In genomic region chr11:6203327-6203726, GRCh38 we compare ENCODE assay signal across 13 cellular contexts. TPM values are rescaled to one million over a fixed set of nuclear protein-coding genes. Genes with fewer than 3 reads are reported as not detected.
DNase-seq lines count a peak whose midpoint lies in the region; ATAC-seq and TF ChIP-seq lines count a peak whose summit lies in the region.
"Had no signal": no experiment of that assay in that cellular context is flagged by ENCODE, and none has a peak within 500 bp of the region (broad histone marks: within the 10 kb centered on the region; RNA-seq: fewer than 3 reads in every experiment).

No MANE protein-coding gene starts in this region.

- H3K4me1 ChIP-seq in spleen: peaks cover 0 to 60% (median 4%) of the 10 kb centered on the region in 6 donors
- H3K4me1 ChIP-seq: thyroid gland had no signal

- H3K4me3 ChIP-seq in spleen: no peak overlapping the region
- H3K4me3 ChIP-seq in foreskin fibroblast (ENCODE audit: low read depth in 1 of 2, low read length in 2 of 2): no peak overlapping the region
- H3K4me3 ChIP-seq: thyroid gland had no signal

- TF ChIP-seq POLR2A in spleen (IDR thresholded peaks at IDR 0.05): no peak

- peaks cover 35% of the 10 kb centered on the region for H3K4me1 Mint-ChIP-seq in activated CD8-positive, alpha-beta memory T cell treated with anti-CD3 and anti-CD28 coated beads, Interleukin-2, amount 10 ng/mL, durations not matched to agents 7 days and 5 days

- no peak overlapping the region for H3K4me3 Mint-ChIP-seq in activated CD8-positive, alpha-beta memory T cell treated with anti-CD3 and anti-CD28 coated beads, Interleukin-2, amount 10 ng/mL, durations not matched to agents 7 days and 5 days
- H3K4me3 Mint-ChIP-seq: naive B cell had no signal

- H3K9me3 ChIP-seq in spleen: no peaks in the 10 kb centered on the region
- H3K9me3 ChIP-seq: thyroid gland had no signal

- WGBS in spleen, 5 donors: 23 to 36% (median 28%) methylated on average over 3 of the region's 3 CpGs

- H3K36me3 Mint-ChIP-seq in activated CD8-positive, alpha-beta memory T cell treated with anti-CD3 and anti-CD28 coated beads, Interleukin-2, amount 10 ng/mL, durations not matched to agents 7 days and 5 days: peaks cover 19% of the 10 kb centered on the region

- intact Hi-C loops in spleen (cut with DNase I; ENCODE audit: low total_unique reads): no loop called here

- TF ChIP-seq CTCF in spleen (IDR thresholded peaks at IDR 0.05 in 8 of 11, conservative IDR thresholded peaks at IDR 0.05 in 3 of 11): no peak
- no peak for TF ChIP-seq CTCF in RWPE1 (conservative IDR thresholded peaks at IDR 0.05; ENCODE audit: low read depth)
- no peak for TF ChIP-seq CTCF in foreskin fibroblast (IDR thresholded peaks at IDR 0.05; ENCODE audit: low read depth, low read length)

- CTCF ChIA-PET in activated CD8-positive, alpha-beta memory T cell treated with anti-CD3 and anti-CD28 coated beads, Interleukin-2, amount 10 ng/mL, durations not matched to agents 7 days and 5 days (lab: Charles Lee): no interaction called here
- CTCF ChIA-PET in RWPE1 (lab: Yijun Ruan, JAX): interaction anchor here (0.6 kb wide), 1 partner anchor 73 kb away, joined by 3 read pairs; no protein-coding TSS in a partner anchor

- H3K36me3 ChIP-seq in spleen: peaks cover 0 to 37% (median 18%) of the 10 kb centered on the region in 6 donors

- peak; percentile 56 for ATAC-seq in activated CD8-positive, alpha-beta memory T cell treated with anti-CD3 and anti-CD28 coated beads, Interleukin-2, amount 10 ng/mL, durations not matched to agents 7 days and 5 days
- ATAC-seq in GM21717 (IDR thresholded peaks at IDR 0.05; ENCODE audit: unreplicated experiment) (peak; percentile 86), HG03460 (IDR thresholded peaks at IDR 0.05; ENCODE audit: unreplicated experiment) (peak; percentile 82)

- POLR2A ChIA-PET in RWPE1 (lab: Yijun Ruan, JAX; ENCODE audit: low non-redundant PET): no interaction called here

- DNase-seq in activated CD8-positive, alpha-beta memory T cell treated with anti-CD3 and anti-CD28 coated beads, Interleukin-2, amount 10 ng/mL, durations not matched to agents 7 days and 5 days: no peak
- no peak for DNase-seq in activated CD8-positive, alpha-beta memory T cell treated with anti-CD3 and anti-CD28 coated beads, Interleukin-2, amount 50 U/mL, for 48 hours
- DNase-seq in spleen (no peak), RWPE1 (ENCODE audit: low spot score) (no peak), foreskin fibroblast (no peak), NCI-H1092 (lab: John Stamatoyannopoulos, UW) (no peak)
- DNase-seq: hippocampal formation, naive B cell, NCI-H345, thyroid gland had no signal

- no peaks in the 10 kb centered on the region for H3K27me3 ChIP-seq in spleen (replicated peaks in 1 of 7)
- H3K27me3 ChIP-seq: thyroid gland had no signal

- no peaks in the 10 kb centered on the region for H3K9me3 Mint-ChIP-seq in activated CD8-positive, alpha-beta memory T cell treated with anti-CD3 and anti-CD28 coated beads, Interleukin-2, amount 10 ng/mL, durations not matched to agents 7 days and 5 days (ENCODE audit: low read depth)
- H3K9me3 Mint-ChIP-seq: naive B cell had no signal

- peaks cover 2% of the 10 kb centered on the region for H3K27me3 Mint-ChIP-seq in activated CD8-positive, alpha-beta memory T cell treated with anti-CD3 and anti-CD28 coated beads, Interleukin-2, amount 10 ng/mL, durations not matched to agents 7 days and 5 days
- H3K27me3 Mint-ChIP-seq: naive B cell had no signal

- peak overlapping the region in 5 of 8 donors; percentile 75 to 94 (median 89) for H3K27ac ChIP-seq in spleen
- no peak overlapping the region for H3K27ac ChIP-seq in RWPE1
- H3K27ac ChIP-seq: thyroid gland had no signal

- no peak overlapping the region for H3K27ac Mint-ChIP-seq in activated CD8-positive, alpha-beta memory T cell treated with anti-CD3 and anti-CD28 coated beads, Interleukin-2, amount 10 ng/mL, durations not matched to agents 7 days and 5 days

RNA-seq across cellular contexts. Expression of gene C11orf42, which starts 2.0 kb away (rescaled TPM):
- not detected for total RNA-seq in activated CD8-positive, alpha-beta memory T cell treated with anti-CD3 and anti-CD28 coated beads, Interleukin-2, amount 10 ng/mL, durations not matched to agents 7 days and 5 days
- not detected for total RNA-seq in spleen
- polyA plus RNA-seq in spleen: not detected
- total RNA-seq: dermis microvascular lymphatic vessel endothelial cell, thyroid gland had no signal

RNA-seq across cellular contexts. Expression of gene OR52W1, which starts 4.3 kb away (rescaled TPM):
- not detected for total RNA-seq in activated CD8-positive, alpha-beta memory T cell treated with anti-CD3 and anti-CD28 coated beads, Interleukin-2, amount 10 ng/mL, durations not matched to agents 7 days and 5 days
- total RNA-seq in spleen: not detected
- not detected for polyA plus RNA-seq in spleen
- total RNA-seq: dermis microvascular lymphatic vessel endothelial cell, thyroid gland had no signal

RNA-seq across cellular contexts. Expression of gene FHIP1B, which starts 31.1 kb away (rescaled TPM):
- 10 to 100 TPM; 17.3 to 19.9 TPM for total RNA-seq in activated CD8-positive, alpha-beta memory T cell treated with anti-CD3 and anti-CD28 coated beads, Interleukin-2, amount 10 ng/mL, durations not matched to agents 7 days and 5 days
- 10 to 100 TPM; 36.3 to 77.6 (median 41.1) TPM for total RNA-seq in spleen
- polyA plus RNA-seq in spleen: 10 to 100 TPM; 14.9 to 41.6 (median 39.1) TPM

RNA-seq across cellular contexts. Expression of gene OR52B2, which starts 33.2 kb away (rescaled TPM):
- not detected for total RNA-seq in activated CD8-positive, alpha-beta memory T cell treated with anti-CD3 and anti-CD28 coated beads, Interleukin-2, amount 10 ng/mL, durations not matched to agents 7 days and 5 days
- total RNA-seq in spleen: 1 to 10 TPM in 1 of 7 donors, not detected in 6; 1.2 TPM
- polyA plus RNA-seq in spleen: not detected
- total RNA-seq: dermis microvascular lymphatic vessel endothelial cell had no signal

RNA-seq across cellular contexts. Expression of gene CNGA4, which starts 35.6 kb away (rescaled TPM):
- total RNA-seq in activated CD8-positive, alpha-beta memory T cell treated with anti-CD3 and anti-CD28 coated beads, Interleukin-2, amount 10 ng/mL, durations not matched to agents 7 days and 5 days: under 1 TPM in 1 of 2 experiments, not detected in 1; 0.26 TPM
- under 1 TPM in 5 of 7 donors, not detected in 2; 0.23 to 0.60 (median 0.33) TPM for total RNA-seq in spleen
- polyA plus RNA-seq in spleen: under 1 TPM; 0.06 to 0.29 (median 0.09) TPM
- total RNA-seq: dermis microvascular lymphatic vessel endothelial cell had no signal
